Comparison of ENCODE assay signal across 1 cellular context in genomic region chr10:95278061-95278988, GRCh38.
TF ChIP-seq lines count a peak whose summit lies in the region.

No MANE protein-coding gene starts in this region.

TF ChIP-seq in H1, 55 proteins besides CTCF, POLR2A, EP300 and RAD21:
- TF ChIP-seq CEBPB (IDR thresholded peaks at IDR 0.05; ENCODE audit: low read depth, low read length): peak; percentile 47; the same call in 1 of the 2 replicates
- no peak for TF ChIP-seq MAX (IDR thresholded peaks at IDR 0.05)
